In the genomic region with DNA sequence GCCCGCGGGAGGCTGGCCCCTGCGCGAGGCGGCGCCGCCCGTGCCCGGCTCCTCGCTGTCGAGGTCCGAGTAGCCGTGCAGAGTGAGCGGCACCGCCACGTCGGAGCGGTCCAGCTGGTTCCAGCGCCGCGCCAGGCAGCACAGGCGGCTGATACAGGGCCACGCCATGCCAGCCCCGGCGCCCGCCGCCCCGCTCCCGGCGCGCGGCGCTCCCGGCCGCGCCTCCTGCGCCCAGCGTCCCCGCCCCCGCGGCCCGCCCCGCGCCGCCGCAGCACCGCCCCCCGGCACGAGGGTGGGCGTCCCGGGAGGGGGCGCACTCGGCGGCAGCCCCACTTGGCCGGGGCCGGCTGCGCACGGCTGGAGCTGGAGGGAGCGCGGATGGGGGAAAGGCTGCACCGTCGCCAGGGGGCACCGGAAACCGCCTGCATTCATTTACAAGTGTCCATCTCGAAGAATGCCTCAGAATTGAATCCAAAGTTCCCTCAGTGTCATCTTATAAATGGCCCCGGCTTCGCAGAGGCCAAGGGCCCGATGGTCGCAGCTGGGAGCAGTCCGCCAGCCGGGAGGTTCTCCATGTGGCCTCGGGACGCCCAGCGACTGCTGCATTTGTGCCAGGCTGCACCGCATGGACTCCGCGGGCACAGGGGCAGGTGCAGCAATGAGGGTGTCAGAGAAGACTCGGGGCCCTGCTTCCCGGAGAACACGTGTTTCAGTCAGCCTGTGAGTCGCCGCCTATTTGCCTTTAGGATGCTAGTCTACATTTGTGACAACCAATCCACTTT, we compare ENCODE assay signal across 1 cellular context.
TF ChIP-seq lines count a peak whose summit lies in the region.

A gene (minus strand): TSS at position 198 of the 782 bp plus-strand sequence. CDS start 30 bp downstream, at position 168.

TF ChIP-seq in HEK293T, 16 proteins besides CTCF, POLR2A, EP300 and RAD21 (continued from another document):
- TF ChIP-seq BHLHE40 (IDR thresholded peaks at IDR 0.05; ENCODE audit: borderline replicate concordance): no peak
- TF ChIP-seq, protein P1, sequence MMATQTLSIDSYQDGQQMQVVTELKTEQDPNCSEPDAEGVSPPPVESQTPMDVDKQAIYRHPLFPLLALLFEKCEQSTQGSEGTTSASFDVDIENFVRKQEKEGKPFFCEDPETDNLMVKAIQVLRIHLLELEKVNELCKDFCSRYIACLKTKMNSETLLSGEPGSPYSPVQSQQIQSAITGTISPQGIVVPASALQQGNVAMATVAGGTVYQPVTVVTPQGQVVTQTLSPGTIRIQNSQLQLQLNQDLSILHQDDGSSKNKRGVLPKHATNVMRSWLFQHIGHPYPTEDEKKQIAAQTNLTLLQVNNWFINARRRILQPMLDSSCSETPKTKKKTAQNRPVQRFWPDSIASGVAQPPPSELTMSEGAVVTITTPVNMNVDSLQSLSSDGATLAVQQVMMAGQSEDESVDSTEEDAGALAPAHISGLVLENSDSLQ (IDR thresholded peaks at IDR 0.05): no peak
- no peak for TF ChIP-seq FOXA1 (IDR thresholded peaks at IDR 0.05)
- no peak; the same call in 1 of the 2 replicates for TF ChIP-seq FOXM1 (IDR thresholded peaks at IDR 0.05; ENCODE audit: borderline replicate concordance)
TF ChIP-seq in HEK293T: peak in this region for 0.
